Comparison of ENCODE assay signal across 1 cellular context in the genomic region with DNA sequence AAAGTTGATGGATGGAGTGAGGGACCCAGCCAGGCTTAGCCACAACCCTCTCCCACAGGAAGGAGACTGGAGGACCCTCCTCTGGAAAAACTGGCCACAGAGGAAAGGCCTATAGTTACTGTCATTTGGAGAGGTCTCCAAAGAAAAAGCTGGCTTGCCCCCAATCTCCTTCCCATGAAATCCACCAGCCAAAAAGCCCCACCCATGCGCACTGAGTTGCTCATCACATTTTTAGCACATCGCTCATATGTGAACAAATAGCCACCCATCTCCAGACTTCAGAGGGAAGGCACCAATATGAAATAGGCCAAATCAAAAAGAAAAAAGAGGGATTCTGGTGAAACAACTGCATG.
TF ChIP-seq lines count a peak whose summit lies in the region.

No MANE protein-coding gene starts in this region.

TF ChIP-seq in HepG2, 621 proteins besides CTCF, POLR2A, EP300 and RAD21 (continued from another document):
- TF ChIP-seq MIER3 (CRISPR knock-in tag; IDR thresholded peaks at IDR 0.05; ENCODE audit: borderline replicate concordance) (no peak), ZNF143 (CRISPR knock-in tag; IDR thresholded peaks at IDR 0.05) (no peak), ZBTB1 (CRISPR knock-in tag; IDR thresholded peaks at IDR 0.05; ENCODE audit: borderline replicate concordance) (no peak)
